Comparison of ENCODE assay signal across 10 cellular contexts in the genomic region with DNA sequence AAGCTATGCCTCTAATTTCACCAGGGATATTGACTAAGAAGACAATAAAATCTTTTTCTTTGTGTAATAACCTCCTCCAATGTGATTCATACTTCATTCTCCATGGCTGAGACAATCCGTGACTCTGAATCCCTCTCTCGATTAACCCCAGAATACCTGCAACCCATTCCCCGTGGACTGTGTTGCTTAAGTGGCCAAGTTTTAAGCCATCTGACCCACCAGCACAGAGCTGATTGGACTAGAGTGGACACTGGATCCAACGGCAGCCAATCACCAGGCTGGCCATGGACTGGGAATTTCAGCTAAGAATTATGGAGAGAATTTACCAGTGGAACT. TPM values are rescaled to one million over a fixed set of nuclear protein-coding genes. Genes with fewer than 3 reads are reported as not detected.
DNase-seq lines count a peak whose midpoint lies in the region; ATAC-seq and TF ChIP-seq lines count a peak whose summit lies in the region.
"Had no signal": no experiment of that assay in that cellular context is flagged by ENCODE, and none has a peak within 500 bp of the region (broad histone marks: within the 10 kb centered on the region; RNA-seq: fewer than 3 reads in every experiment).

No MANE protein-coding gene starts in this region.

- H3K79me1 ChIP-seq in IMR-90 (ENCODE audit: low read depth in 1 of 2, low read length in 2 of 2) = peaks cover 0 to 15% of the 10 kb centered on the region in 2 experiments; a peak in 2 of 4 replicates

- 22% methylated on average over 4 of the region's 4 CpGs; no CpG with 5 or more reads in 1 of the 2 experiments for WGBS in IMR-90 (ENCODE audit: extremely low coverage in 2 of 2, insufficient read length in 1 of 2), 2 experiments
- WGBS in testis, 2 donors = 62 to 75% methylated on average over 4 of the region's 4 CpGs

- no peak; the same call in 1 of the 2 replicates for ATAC-seq in IMR-90 (ENCODE audit: low read depth)
- ATAC-seq in GM18870 (IDR thresholded peaks at IDR 0.05; ENCODE audit: unreplicated experiment) = no peak
- ATAC-seq: foreskin keratinocyte had no signal

- no peak for TF ChIP-seq CTCF in IMR-90 (conservative IDR thresholded peaks at IDR 0.05; ENCODE audit: low read depth, low read length)
- TF ChIP-seq CTCF in testis (IDR thresholded peaks at IDR 0.05) = no peak

- peak overlapping the region; percentile 61 for H4K5ac ChIP-seq in IMR-90 (ENCODE audit: low read depth, low read length)

- peak overlapping the region; percentile 78 for H2BK5ac ChIP-seq in IMR-90 (ENCODE audit: low read depth, low read length, poor library complexity, severe bottlenecking)

- peak overlapping the region; percentile 87 for H3K14ac ChIP-seq in IMR-90 (replicated peaks; ENCODE audit: low read depth, low read length)

- peak overlapping the region; percentile 91 for H3K4ac ChIP-seq in IMR-90 (ENCODE audit: low read depth, low read length)

- peak overlapping the region; percentile 87 for H2AK5ac ChIP-seq in IMR-90 (ENCODE audit: low read depth, low read length)

- dilution Hi-C loops in IMR-90 (cut with HindIII; ENCODE audit: low sequenced_read_pairs, unreplicated experiment) = no loop called here

- H3K27ac ChIP-seq in IMR-90 (ENCODE audit: insufficient read depth, low read length) = peak overlapping the region; percentile 63
- H3K27ac ChIP-seq in testis = peak overlapping the region; percentile 57 to 81
- H3K27ac ChIP-seq: foreskin keratinocyte had no signal

- H3K18ac ChIP-seq in IMR-90 (ENCODE audit: low read depth, low read length) = peak overlapping the region; percentile 55

- H3K4me2 ChIP-seq in IMR-90 (ENCODE audit: low read depth, low read length) = no peak overlapping the region

- CTCF ChIA-PET in IMR-90 (lab: Yijun Ruan, JAX) = interaction anchor here (1.0 to 1.1 kb wide), 2 partner anchors 48 to 155 kb away, joined by 3 read pairs; no protein-coding TSS in a partner anchor

- H4K20me1 ChIP-seq in IMR-90 (ENCODE audit: insufficient read depth, low read length) = no peaks in the 10 kb centered on the region

- peak; percentile 52 for DNase-seq in IMR-90
- peak; percentile 50 for DNase-seq in cerebellar cortex (ENCODE audit: low spot score)
- DNase-seq in medulla oblongata (ENCODE audit: extremely low spot score) = peak; percentile 20
- no peak for DNase-seq in testis
- DNase-seq in stimulated activated CD4-positive, alpha-beta T cell treated with anti-CD3 and anti-CD28 coated beads, Interleukin-12 subunit alpha, Interleukin-12 subunit beta, amount 100 ng/mL, for 4 hours = no peak
- DNase-seq in activated CD4-positive, CD25-positive, alpha-beta regulatory T cell (lab: John Stamatoyannopoulos, UW) = no peak
- DNase-seq in activated gamma-delta T cell (lab: John Stamatoyannopoulos, UW) = no peak
- DNase-seq: NCI-H2107 had no signal

- peak overlapping the region; percentile 95 for H2BK15ac ChIP-seq in IMR-90 (ENCODE audit: low read depth, low read length)

- H2AK9ac ChIP-seq in IMR-90 (replicated peaks; ENCODE audit: low read depth, low read length, poor library complexity) = no peak overlapping the region

- H3K4me1 ChIP-seq in IMR-90 (ENCODE audit: control insufficient read depth, insufficient read depth, low read length) (peaks cover 31% of the 10 kb centered on the region), testis (peaks cover 9% of the 10 kb centered on the region)
- H3K4me1 ChIP-seq: foreskin keratinocyte had no signal

- no peak overlapping the region for H3K56ac ChIP-seq in IMR-90 (ENCODE audit: extremely low read depth, insufficient read depth, low read length)

- in situ Hi-C loops in IMR-90 (cut with MboI; ENCODE audit: low sequenced_read_pairs) = no loop called here

- H2BK20ac ChIP-seq in IMR-90 (ENCODE audit: low read depth, low read length) = peak overlapping the region; percentile 91

- peak overlapping the region; percentile 78 to 96 for H4K8ac ChIP-seq in IMR-90 (ENCODE audit: low read depth in 2 of 2, low read length in 2 of 2)

- H3K27me3 ChIP-seq in IMR-90 (ENCODE audit: control insufficient read depth, insufficient read depth, low read length) = no peaks in the 10 kb centered on the region
- H3K27me3 ChIP-seq in testis = no peaks in the 10 kb centered on the region

- peak overlapping the region; percentile 89 for H2BK120ac ChIP-seq in IMR-90 (ENCODE audit: low read depth, low read length)

- H3K9me1 ChIP-seq in IMR-90 (ENCODE audit: insufficient read depth, low read length) = peaks cover 37% of the 10 kb centered on the region

- peak overlapping the region; percentile 15; the same call in 1 of the 2 replicates for H3K9ac ChIP-seq in IMR-90 (ENCODE audit: low read depth, low read length)

- intact Hi-C loops in IMR-90 (cut with micrococcal nuclease) (loop anchor here (2.0 kb wide), 1 partner anchor 27 kb away; the partner anchor contains the start of gene GLIPR2), testis (cut with DNase I; ENCODE audit: low total_unique reads) (loop anchor here (10.0 kb wide), 1 partner anchor 59 kb away; no protein-coding TSS in a partner anchor)

- no peak overlapping the region for H3K4me3 ChIP-seq in IMR-90 (ENCODE audit: insufficient read depth, low read depth, low read length)
- H3K4me3 ChIP-seq in testis = no peak overlapping the region

- BruUV-seq in IMR-90 (replicated peaks; lab: Mats Ljungman, UMichigan) = no TSS peak

- peak overlapping the region; percentile 88 for H4K91ac ChIP-seq in IMR-90 (ENCODE audit: insufficient read depth, low read depth, low read length)

- no peak for TF ChIP-seq POLR2A in IMR-90 (IDR thresholded peaks at IDR 0.05; ENCODE audit: low read depth, low read length)
- no peak for TF ChIP-seq POLR2A in testis (IDR thresholded peaks at IDR 0.05)

- H3K9me3 ChIP-seq in IMR-90 (ENCODE audit: control insufficient read depth, insufficient read depth, low read length) (no peaks in the 10 kb centered on the region), testis (no peaks in the 10 kb centered on the region)

- no peak for TF ChIP-seq RAD21 in IMR-90 (IDR thresholded peaks at IDR 0.05; ENCODE audit: low read length)

- peak overlapping the region; percentile 83 for H2AFZ ChIP-seq in IMR-90 (replicated peaks; ENCODE audit: low read length, poor library complexity)

- POLR2A ChIA-PET in IMR-90 (lab: Charles Lee; ENCODE audit: unreplicated experiment) = interaction anchor here (0.6 to 1.0 kb wide), 2 partner anchors 15 to 29 kb away, joined by 3 read pairs; no protein-coding TSS in a partner anchor

- H3K36me3 ChIP-seq in IMR-90 (ENCODE audit: control insufficient read depth, insufficient read depth, low read length) (peaks cover 8% of the 10 kb centered on the region), testis (ENCODE audit: low read depth, missing control alignments) (no peaks in the 10 kb centered on the region)

- H3K23ac ChIP-seq in IMR-90 (ENCODE audit: low read depth, low read length) = peak overlapping the region; percentile 86; the same call in 1 of the 2 replicates

TF ChIP-seq in IMR-90, 13 proteins besides CTCF, POLR2A, EP300 and RAD21:
- no peak for TF ChIP-seq CHD1 (IDR thresholded peaks at IDR 0.05; ENCODE audit: low read depth, low read length)
- TF ChIP-seq RCOR1 (IDR thresholded peaks at IDR 0.05; ENCODE audit: insufficient replicate concordance, low read length) = no peak
- TF ChIP-seq SMC3 (IDR thresholded peaks at IDR 0.05; ENCODE audit: low read depth, low read length) = no peak
- TF ChIP-seq, protein P1, sequence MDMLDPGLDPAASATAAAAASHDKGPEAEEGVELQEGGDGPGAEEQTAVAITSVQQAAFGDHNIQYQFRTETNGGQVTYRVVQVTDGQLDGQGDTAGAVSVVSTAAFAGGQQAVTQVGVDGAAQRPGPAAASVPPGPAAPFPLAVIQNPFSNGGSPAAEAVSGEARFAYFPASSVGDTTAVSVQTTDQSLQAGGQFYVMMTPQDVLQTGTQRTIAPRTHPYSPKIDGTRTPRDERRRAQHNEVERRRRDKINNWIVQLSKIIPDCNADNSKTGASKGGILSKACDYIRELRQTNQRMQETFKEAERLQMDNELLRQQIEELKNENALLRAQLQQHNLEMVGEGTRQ (IDR thresholded peaks at IDR 0.05; ENCODE audit: low read depth, low read length) = no peak
- no peak for TF ChIP-seq RFX5 (IDR thresholded peaks at IDR 0.05; ENCODE audit: low read depth, low read length)
- TF ChIP-seq NFE2L2 (IDR thresholded peaks at IDR 0.05; ENCODE audit: low read depth, low read length) = no peak
- TF ChIP-seq, protein P2, sequence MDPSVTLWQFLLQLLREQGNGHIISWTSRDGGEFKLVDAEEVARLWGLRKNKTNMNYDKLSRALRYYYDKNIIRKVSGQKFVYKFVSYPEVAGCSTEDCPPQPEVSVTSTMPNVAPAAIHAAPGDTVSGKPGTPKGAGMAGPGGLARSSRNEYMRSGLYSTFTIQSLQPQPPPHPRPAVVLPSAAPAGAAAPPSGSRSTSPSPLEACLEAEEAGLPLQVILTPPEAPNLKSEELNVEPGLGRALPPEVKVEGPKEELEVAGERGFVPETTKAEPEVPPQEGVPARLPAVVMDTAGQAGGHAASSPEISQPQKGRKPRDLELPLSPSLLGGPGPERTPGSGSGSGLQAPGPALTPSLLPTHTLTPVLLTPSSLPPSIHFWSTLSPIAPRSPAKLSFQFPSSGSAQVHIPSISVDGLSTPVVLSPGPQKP (IDR thresholded peaks at IDR 0.05; ENCODE audit: borderline replicate concordance, low read depth, low read length) = no peak
- no peak for TF ChIP-seq FOS (IDR thresholded peaks at IDR 0.05; ENCODE audit: low read depth, low read length)
- TF ChIP-seq MAFK (IDR thresholded peaks at IDR 0.05; ENCODE audit: low read depth, low read length) = no peak
- no peak for TF ChIP-seq MXI1 (IDR thresholded peaks at IDR 0.05; ENCODE audit: borderline replicate concordance, low read depth, low read length)
- TF ChIP-seq CEBPB (IDR thresholded peaks at IDR 0.05; ENCODE audit: low read depth, low read length) = no peak
TF ChIP-seq in IMR-90: peak in this region for 0.

RNA-seq across cellular contexts. Expression of gene CCIN, which starts 5.4 kb away (rescaled TPM):
- 1.1 TPM in 2 replicates for total RNA-seq in IMR-90 (2012; rRNA removed)
- polyA plus RNA-seq in IMR-90 (2012; rRNA removed) = 0.73 and 0.80 TPM in 2 replicates
- polyA plus RNA-seq in IMR-90 (2012; cell fraction: cytosol; rRNA removed) = 0.32 and 0.48 TPM in 2 replicates
- 0.58 and 0.65 TPM in 2 replicates for polyA plus RNA-seq in IMR-90 (2012; cell fraction: nucleus; rRNA removed; ENCODE audit: low replicate concordance)
- total RNA-seq in testis = 10 to 100 TPM; 48.7 to 84.8 TPM
- 171 TPM for polyA plus RNA-seq in testis (ENCODE audit: insufficient read depth, low read depth, low replicate concordance)
- total RNA-seq: foreskin keratinocyte had no signal

RNA-seq across cellular contexts. Expression of gene CLTA, which starts 26.9 kb away (rescaled TPM):
- total RNA-seq in IMR-90 (2012; rRNA removed) (133 and 208 TPM in 2 replicates), testis (100 to 1,000 TPM; 135 to 168 TPM)
- polyA plus RNA-seq in IMR-90 (2012; rRNA removed) (246 and 280 TPM in 2 replicates), testis (ENCODE audit: insufficient read depth, low read depth, low replicate concordance) (208 TPM)
- polyA plus RNA-seq in IMR-90 (2012; cell fraction: cytosol; rRNA removed) = 218 and 493 TPM in 2 replicates
- polyA plus RNA-seq in IMR-90 (2012; cell fraction: nucleus; rRNA removed; ENCODE audit: low replicate concordance) = 63.6 and 110 TPM in 2 replicates

RNA-seq across cellular contexts. Expression of gene GLIPR2, which starts 27.3 kb away (rescaled TPM):
- total RNA-seq in IMR-90 (2012; rRNA removed) (35.8 and 37.8 TPM in 2 replicates), testis (1 to 10 TPM; 3.5 to 3.9 TPM)
- polyA plus RNA-seq in IMR-90 (2012; rRNA removed) (42.7 and 43.3 TPM in 2 replicates), testis (ENCODE audit: insufficient read depth, low read depth, low replicate concordance) (19.6 TPM)
- polyA plus RNA-seq in IMR-90 (2012; cell fraction: cytosol; rRNA removed) = 34.1 and 37.4 TPM in 2 replicates
- polyA plus RNA-seq in IMR-90 (2012; cell fraction: nucleus; rRNA removed; ENCODE audit: low replicate concordance) = 14.4 and 29.4 TPM in 2 replicates

Comparison
In these comparisons a context has a peak if more than half of its experiments do, and no peak if none do; other contexts are left out.
1. DNase-seq: peak in IMR-90 (single experiment), cerebellar cortex (single experiment) and medulla oblongata (single experiment); none in testis (single experiment), stimulated activated CD4-positive, alpha-beta T cell treated with anti-CD3 and anti-CD28 coated beads, Interleukin-12 subunit alpha, Interleukin-12 subunit beta, amount 100 ng/mL, for 4 hours (single experiment), activated CD4-positive, CD25-positive, alpha-beta regulatory T cell (0 of 4) and activated gamma-delta T cell (single experiment).
2. RNA of gene CCIN, which starts 5.4 kb away (total RNA-seq): 48.7 to 84.8 TPM in testis; 1.1 TPM in IMR-90; every median in the first group is over 10 times any median in the second.